8 cellular contexts compared by ENCODE assay signal in genomic region chr16:1407749-1408148, GRCh38. TPM values are rescaled to one million over a fixed set of nuclear protein-coding genes. Genes with fewer than 3 reads are reported as not detected.
DNase-seq lines count a peak whose midpoint lies in the region; ATAC-seq and TF ChIP-seq lines count a peak whose summit lies in the region.

No MANE protein-coding gene starts in this region.

- no peaks in the 10 kb centered on the region for H3K27me3 ChIP-seq in CD4-positive, CD25-positive, alpha-beta regulatory T cell (ENCODE audit: control insufficient read depth, insufficient read depth, low read length)
- H3K27me3 ChIP-seq in colonic mucosa, result no peaks in the 10 kb centered on the region
- H3K27me3 ChIP-seq in neural cell (ENCODE audit: insufficient read depth, low read depth, low read length), result no peaks in the 10 kb centered on the region

- ATAC-seq in CD4-positive, CD25-positive, alpha-beta regulatory T cell (ENCODE audit: low read depth in 2 of 2), result no peak
- peak; percentile 18 for ATAC-seq in HG03159 (IDR thresholded peaks at IDR 0.05; ENCODE audit: unreplicated experiment)

- intact Hi-C loops in colonic mucosa (cut with DNase I), result no loop called here

- H3K79me2 ChIP-seq in neural cell (replicated peaks; ENCODE audit: insufficient read depth, low read length), result peaks cover 20% of the 10 kb centered on the region

- no peak overlapping the region for H3K4me3 ChIP-seq in CD4-positive, CD25-positive, alpha-beta regulatory T cell (ENCODE audit: low read depth, low read length)
- H3K4me3 ChIP-seq in colonic mucosa (peak overlapping the region; percentile 40), neural cell (ENCODE audit: low read length) (peak overlapping the region; percentile 84)

- DNase-seq in CD4-positive, CD25-positive, alpha-beta regulatory T cell, result no peak
- DNase-seq in colonic mucosa (no peak), occipital lobe (lab: John Stamatoyannopoulos, UW) (no peak), SW480 (ENCODE audit: low spot score) (no peak), NCI-H446 treated with DMSO at 0.1 percent for 48 hours (lab: John Stamatoyannopoulos, UW) (no peak)
- DNase-seq in activated naive CD4-positive, alpha-beta T cell treated with anti-CD3 and anti-CD28 coated beads, Interleukin-2, amount 50 U/mL, for 16 hours, result no peak

- no peak overlapping the region for H3K9ac ChIP-seq in colonic mucosa (ENCODE audit: low read depth in 2 of 2, low read length in 2 of 2)
- peak overlapping the region; percentile 91 for H3K9ac ChIP-seq in neural cell (ENCODE audit: low read length)

- no peaks in the 10 kb centered on the region for H3F3A ChIP-seq in neural cell (ENCODE audit: insufficient read depth, low read length, poor library complexity, severe bottlenecking)

- H3K9me2 ChIP-seq in neural cell (ENCODE audit: insufficient read depth, low read length), result no peaks in the 10 kb centered on the region

- no peak for TF ChIP-seq EP300 in neural cell (conservative IDR thresholded peaks at IDR 0.05; ENCODE audit: poor library complexity, severe bottlenecking)

- peak overlapping the region in 1 of 3 donors; percentile 73 for H3K27ac Mint-ChIP-seq in CD4-positive, CD25-positive, alpha-beta regulatory T cell

- H3K9me3 ChIP-seq in CD4-positive, CD25-positive, alpha-beta regulatory T cell (ENCODE audit: control insufficient read depth in 2 of 2, low read length in 2 of 2), result no peaks in the 10 kb centered on the region
- H3K9me3 ChIP-seq in colonic mucosa, result no peaks in the 10 kb centered on the region
- no peaks in the 10 kb centered on the region for H3K9me3 ChIP-seq in neural cell (ENCODE audit: low read length)

- H3K4me1 Mint-ChIP-seq in CD4-positive, CD25-positive, alpha-beta regulatory T cell, result peaks cover 5 to 58% (median 22%) of the 10 kb centered on the region in 4 donors

- no peaks in the 10 kb centered on the region for H3K27me3 Mint-ChIP-seq in CD4-positive, CD25-positive, alpha-beta regulatory T cell

- H3K27ac ChIP-seq in CD4-positive, CD25-positive, alpha-beta regulatory T cell (ENCODE audit: insufficient read depth, low read length, poor library complexity, severe bottlenecking), result peak overlapping the region; percentile 62
- H3K27ac ChIP-seq in colonic mucosa (no peak overlapping the region), neural cell (ENCODE audit: low read length) (peak overlapping the region; percentile 87)

- H3K4me1 ChIP-seq in CD4-positive, CD25-positive, alpha-beta regulatory T cell (ENCODE audit: control insufficient read depth, insufficient read depth, low read length, poor library complexity, severe bottlenecking), result peaks cover 17% of the 10 kb centered on the region
- H3K4me1 ChIP-seq in colonic mucosa, result peaks cover 4% of the 10 kb centered on the region

- H3K36me3 ChIP-seq in CD4-positive, CD25-positive, alpha-beta regulatory T cell (ENCODE audit: control insufficient read depth, insufficient read depth, low read length), result peaks cover 41% of the 10 kb centered on the region
- H3K36me3 ChIP-seq in colonic mucosa (no peaks in the 10 kb centered on the region), neural cell (ENCODE audit: insufficient read depth, low read length) (no peaks in the 10 kb centered on the region)

- no peaks in the 10 kb centered on the region for H3K9me3 Mint-ChIP-seq in CD4-positive, CD25-positive, alpha-beta regulatory T cell

- no peaks in the 10 kb centered on the region for H4K20me1 ChIP-seq in neural cell (ENCODE audit: insufficient read depth)

- H2AFZ ChIP-seq in neural cell (ENCODE audit: low read depth, low read length), result peak overlapping the region; percentile 42

- TF ChIP-seq RAD21 in neural cell (conservative IDR thresholded peaks at IDR 0.05), result no peak

- TF ChIP-seq CTCF in colonic mucosa (IDR thresholded peaks at IDR 0.05) (no peak), neural cell (IDR thresholded peaks at IDR 0.05; ENCODE audit: poor library complexity, severe bottlenecking) (no peak)

- peak overlapping the region; percentile 62 to 82 (median 74) for H3K4me3 Mint-ChIP-seq in CD4-positive, CD25-positive, alpha-beta regulatory T cell

- H3K36me3 Mint-ChIP-seq in CD4-positive, CD25-positive, alpha-beta regulatory T cell, result peaks cover 4% of the 10 kb centered on the region

- peak overlapping the region; percentile 41 for H3K4me2 ChIP-seq in neural cell (ENCODE audit: low read length)

TF ChIP-seq in neural cell, 6 proteins besides CTCF, POLR2A, EP300 and RAD21:
- no peak for TF ChIP-seq EZH2 (IDR thresholded peaks at IDR 0.05; ENCODE audit: borderline replicate concordance, insufficient read depth, low read length, poor library complexity, severe bottlenecking)
- no peak for TF ChIP-seq MXI1 (conservative IDR thresholded peaks at IDR 0.05; ENCODE audit: poor library complexity, severe bottlenecking)
- TF ChIP-seq POLR2AphosphoS5 (IDR thresholded peaks at IDR 0.05), result no peak
- TF ChIP-seq SMC3 (conservative IDR thresholded peaks at IDR 0.05; ENCODE audit: poor library complexity), result no peak
- TF ChIP-seq TAF1 (IDR thresholded peaks at IDR 0.05; ENCODE audit: low read depth), result no peak
- TF ChIP-seq REST (IDR thresholded peaks at IDR 0.05; ENCODE audit: borderline replicate concordance), result no peak

RNA-seq across cellular contexts. Expression of gene UNKL, which starts 6.8 kb away (rescaled TPM):
- total RNA-seq in CD4-positive, CD25-positive, alpha-beta regulatory T cell, result 94.3 TPM
- 1 to 10 TPM; 6.3 to 9.6 (median 8.1) TPM for polyA plus RNA-seq in CD4-positive, CD25-positive, alpha-beta regulatory T cell
- total RNA-seq in colonic mucosa, result 10 to 100 TPM; 11.1 to 11.8 TPM
- 11.9 and 13.0 TPM in 2 replicates for polyA plus RNA-seq in neural cell
- polyA minus RNA-seq in neural cell, result 12.8 and 15.3 TPM in 2 replicates
- 10.1 TPM for total RNA-seq in occipital lobe

RNA-seq across cellular contexts. Expression of gene UQCC4, which starts 12.8 kb away (rescaled TPM):
- total RNA-seq in CD4-positive, CD25-positive, alpha-beta regulatory T cell, result 6.6 TPM
- polyA plus RNA-seq in CD4-positive, CD25-positive, alpha-beta regulatory T cell, result 10 to 100 TPM; 35.0 to 39.6 (median 36.8) TPM
- 10 to 100 TPM; 14.0 to 21.6 TPM for total RNA-seq in colonic mucosa
- polyA plus RNA-seq in neural cell, result 37.3 and 41.0 TPM in 2 replicates
- 21.2 and 23.4 TPM in 2 replicates for polyA minus RNA-seq in neural cell
- total RNA-seq in occipital lobe, result 11.2 TPM

RNA-seq across cellular contexts. Expression of gene PERCC1, which starts 23.1 kb away (rescaled TPM):
- total RNA-seq in CD4-positive, CD25-positive, alpha-beta regulatory T cell, result not detected
- polyA plus RNA-seq in CD4-positive, CD25-positive, alpha-beta regulatory T cell, result not detected
- total RNA-seq in colonic mucosa, result under 1 TPM; 0.27 TPM
- polyA plus RNA-seq in neural cell, result not detected in 2 replicates
- not detected in 2 replicates for polyA minus RNA-seq in neural cell
- total RNA-seq in occipital lobe, result not detected

RNA-seq across cellular contexts. Expression of gene CCDC154, which starts 36.6 kb away (rescaled TPM):
- total RNA-seq in CD4-positive, CD25-positive, alpha-beta regulatory T cell, result 2.6 TPM
- polyA plus RNA-seq in CD4-positive, CD25-positive, alpha-beta regulatory T cell, result not detected
- total RNA-seq in colonic mucosa (1 to 10 TPM in 1 of 2 donors, under 1 TPM in 1; 0.56 to 1.6 TPM), occipital lobe (0.16 TPM)
- 3.1 and 3.3 TPM in 2 replicates for polyA plus RNA-seq in neural cell
- polyA minus RNA-seq in neural cell, result 0.23 and 0.49 TPM in 2 replicates

RNA-seq across cellular contexts. Expression of gene GNPTG, which starts 56.0 kb away (rescaled TPM):
- 44.1 TPM for total RNA-seq in CD4-positive, CD25-positive, alpha-beta regulatory T cell
- 10 to 100 TPM; 43.2 to 51.3 (median 46.3) TPM for polyA plus RNA-seq in CD4-positive, CD25-positive, alpha-beta regulatory T cell
- total RNA-seq in colonic mucosa (10 to 100 TPM; 48.2 to 59.1 TPM), occipital lobe (15.0 TPM)
- polyA plus RNA-seq in neural cell, result 74.2 and 90.5 TPM in 2 replicates
- polyA minus RNA-seq in neural cell, result 17.7 and 19.2 TPM in 2 replicates
